1 cellular context compared by ENCODE assay signal in the genomic region with DNA sequence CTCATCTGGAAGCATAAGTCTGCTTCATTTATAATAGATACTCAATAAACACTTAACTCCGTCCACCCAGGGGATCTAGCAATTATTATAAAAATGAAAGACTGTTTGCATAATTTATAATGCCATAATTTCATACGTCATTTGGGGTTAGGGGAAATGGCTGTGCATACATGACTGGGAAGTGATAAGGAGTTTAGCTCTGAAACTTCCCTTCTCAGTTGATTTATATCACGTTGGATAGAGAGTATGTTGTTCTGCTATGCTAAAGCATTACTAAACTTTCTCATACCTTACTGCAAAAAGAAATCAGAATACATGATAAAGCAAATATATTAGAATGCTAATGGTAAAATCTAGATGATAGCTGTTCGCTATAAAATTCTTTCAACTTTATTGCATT.
TF ChIP-seq lines count a peak whose summit lies in the region.

No MANE protein-coding gene starts in this region.

TF ChIP-seq in K562, 482 proteins besides CTCF, POLR2A, EP300 and RAD21:
- no peak for TF ChIP-seq FOSL1 (tag; conservative IDR thresholded peaks at IDR 0.05)
- TF ChIP-seq TEAD4 (IDR thresholded peaks at IDR 0.05; ENCODE audit: low read length): 0 out of 2 replicates have a peak, but pooled peaks have one; percentile 9
- TF ChIP-seq TEAD4 (CRISPR knock-in tag; IDR thresholded peaks at IDR 0.05; ENCODE audit: borderline replicate concordance): no peak
- no peak for TF ChIP-seq ZNF3 (CRISPR knock-in tag; IDR thresholded peaks at IDR 0.05)
- TF ChIP-seq, protein P1, sequence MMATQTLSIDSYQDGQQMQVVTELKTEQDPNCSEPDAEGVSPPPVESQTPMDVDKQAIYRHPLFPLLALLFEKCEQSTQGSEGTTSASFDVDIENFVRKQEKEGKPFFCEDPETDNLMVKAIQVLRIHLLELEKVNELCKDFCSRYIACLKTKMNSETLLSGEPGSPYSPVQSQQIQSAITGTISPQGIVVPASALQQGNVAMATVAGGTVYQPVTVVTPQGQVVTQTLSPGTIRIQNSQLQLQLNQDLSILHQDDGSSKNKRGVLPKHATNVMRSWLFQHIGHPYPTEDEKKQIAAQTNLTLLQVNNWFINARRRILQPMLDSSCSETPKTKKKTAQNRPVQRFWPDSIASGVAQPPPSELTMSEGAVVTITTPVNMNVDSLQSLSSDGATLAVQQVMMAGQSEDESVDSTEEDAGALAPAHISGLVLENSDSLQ (IDR thresholded peaks at IDR 0.05): 0 out of 2 replicates have a peak, but pooled peaks have one; percentile 9
- TF ChIP-seq, protein P2, sequence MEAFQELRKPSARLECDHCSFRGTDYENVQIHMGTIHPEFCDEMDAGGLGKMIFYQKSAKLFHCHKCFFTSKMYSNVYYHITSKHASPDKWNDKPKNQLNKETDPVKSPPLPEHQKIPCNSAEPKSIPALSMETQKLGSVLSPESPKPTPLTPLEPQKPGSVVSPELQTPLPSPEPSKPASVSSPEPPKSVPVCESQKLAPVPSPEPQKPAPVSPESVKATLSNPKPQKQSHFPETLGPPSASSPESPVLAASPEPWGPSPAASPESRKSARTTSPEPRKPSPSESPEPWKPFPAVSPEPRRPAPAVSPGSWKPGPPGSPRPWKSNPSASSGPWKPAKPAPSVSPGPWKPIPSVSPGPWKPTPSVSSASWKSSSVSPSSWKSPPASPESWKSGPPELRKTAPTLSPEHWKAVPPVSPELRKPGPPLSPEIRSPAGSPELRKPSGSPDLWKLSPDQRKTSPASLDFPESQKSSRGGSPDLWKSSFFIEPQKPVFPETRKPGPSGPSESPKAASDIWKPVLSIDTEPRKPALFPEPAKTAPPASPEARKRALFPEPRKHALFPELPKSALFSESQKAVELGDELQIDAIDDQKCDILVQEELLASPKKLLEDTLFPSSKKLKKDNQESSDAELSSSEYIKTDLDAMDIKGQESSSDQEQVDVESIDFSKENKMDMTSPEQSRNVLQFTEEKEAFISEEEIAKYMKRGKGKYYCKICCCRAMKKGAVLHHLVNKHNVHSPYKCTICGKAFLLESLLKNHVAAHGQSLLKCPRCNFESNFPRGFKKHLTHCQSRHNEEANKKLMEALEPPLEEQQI (IDR thresholded peaks at IDR 0.05): no peak
- no peak for TF ChIP-seq JUND (IDR thresholded peaks at IDR 0.05; ENCODE audit: borderline replicate concordance, low read depth, low read length)
- no peak for TF ChIP-seq JUND (tag; IDR thresholded peaks at IDR 0.05; ENCODE audit: borderline replicate concordance, low read depth, low read length)
- TF ChIP-seq ZNF79 (CRISPR knock-in tag; IDR thresholded peaks at IDR 0.05; ENCODE audit: low read depth): peak; percentile 76; the same call in 1 of the 2 replicates
- TF ChIP-seq MEIS2 (IDR thresholded peaks at IDR 0.05; ENCODE audit: partially characterized antibody): peak; percentile 75
- peak; percentile 49; the same call in 1 of the 2 replicates for TF ChIP-seq CREM (IDR thresholded peaks at IDR 0.05; ENCODE audit: low read depth)
- TF ChIP-seq, protein P3, sequence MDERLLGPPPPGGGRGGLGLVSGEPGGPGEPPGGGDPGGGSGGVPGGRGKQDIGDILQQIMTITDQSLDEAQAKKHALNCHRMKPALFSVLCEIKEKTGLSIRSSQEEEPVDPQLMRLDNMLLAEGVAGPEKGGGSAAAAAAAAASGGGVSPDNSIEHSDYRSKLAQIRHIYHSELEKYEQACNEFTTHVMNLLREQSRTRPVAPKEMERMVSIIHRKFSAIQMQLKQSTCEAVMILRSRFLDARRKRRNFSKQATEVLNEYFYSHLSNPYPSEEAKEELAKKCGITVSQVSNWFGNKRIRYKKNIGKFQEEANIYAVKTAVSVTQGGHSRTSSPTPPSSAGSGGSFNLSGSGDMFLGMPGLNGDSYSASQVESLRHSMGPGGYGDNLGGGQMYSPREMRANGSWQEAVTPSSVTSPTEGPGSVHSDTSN (CRISPR knock-in tag; IDR thresholded peaks at IDR 0.05; ENCODE audit: low read depth): no peak
- TF ChIP-seq, protein P3 (tag; conservative IDR thresholded peaks at IDR 0.05; ENCODE audit: low read depth): peak; percentile 61; the same call in 1 of the 2 replicates
- TF ChIP-seq ZNF134 (CRISPR knock-in tag; conservative IDR thresholded peaks at IDR 0.05): no peak
TF ChIP-seq in K562: peak in this region for 6.
